In genomic region chr14:91649930-91650329, GRCh38 we compare ENCODE assay signal across 8 cellular contexts.
A peak's percentile ranks its signal among the peaks of the same experiment; 100 is the strongest.
DNase-seq lines count a peak whose midpoint lies in the region; ATAC-seq and TF ChIP-seq lines count a peak whose summit lies in the region.

No MANE protein-coding gene starts in this region.

- no peak overlapping the region for H4K8ac ChIP-seq in mesendoderm (ENCODE audit: low read depth, low read length)

- no peaks in the 10 kb centered on the region for H3K9me3 ChIP-seq in colonic mucosa

- H3K27ac ChIP-seq in colonic mucosa (no peak overlapping the region), mesendoderm (ENCODE audit: low read depth, low read length) (no peak overlapping the region)

- ATAC-seq in HG03460 (IDR thresholded peaks at IDR 0.05; ENCODE audit: unreplicated experiment) (no peak), HG02840 (IDR thresholded peaks at IDR 0.05; ENCODE audit: low FRiP score, unreplicated experiment) (no peak)

- intact Hi-C loops in colonic mucosa (cut with DNase I), result loop anchor here (5.0 kb wide), 1 partner anchor 252 kb away; no protein-coding TSS in a partner anchor

- no peaks in the 10 kb centered on the region for H3K36me3 ChIP-seq in colonic mucosa
- H3K36me3 ChIP-seq in mesendoderm (ENCODE audit: control insufficient read depth, insufficient read depth, low read length), result no peaks in the 10 kb centered on the region

- H3K4me3 ChIP-seq in colonic mucosa (no peak overlapping the region), mesendoderm (ENCODE audit: low read length) (no peak overlapping the region)

- H3K56ac ChIP-seq in mesendoderm (ENCODE audit: low read length), result no peak overlapping the region

- H3K18ac ChIP-seq in mesendoderm (ENCODE audit: low read length), result no peak overlapping the region

- H3K79me1 ChIP-seq in mesendoderm (ENCODE audit: low read length), result no peaks in the 10 kb centered on the region

- TF ChIP-seq CTCF in colonic mucosa (IDR thresholded peaks at IDR 0.05), result peak; percentile 56

- no peak overlapping the region for H3K4me2 ChIP-seq in mesendoderm (ENCODE audit: low read length)

- no peak overlapping the region for H3K4ac ChIP-seq in mesendoderm (ENCODE audit: low read depth, low read length)

- in situ Hi-C loops in ACHN (cut with HindIII; ENCODE audit: low pct_ligation_motif_present, low pct_unique_long_range_greater_than_20kb, low sequenced_read_pairs), result no loop called here

- peak; percentile 33 for DNase-seq in ACHN
- peak; percentile 32 for DNase-seq in DMS53 treated with DMSO at 0.1 percent for 48 hours (lab: John Stamatoyannopoulos, UW; ENCODE audit: unreplicated experiment)
- DNase-seq in NCI-H1694 (lab: John Stamatoyannopoulos, UW), result peak; percentile 32
- DNase-seq in colonic mucosa, result peak; percentile 22
- peak; percentile 25 for DNase-seq in mesendoderm
- DNase-seq in NCI-H187 treated with DMSO at 0.1 percent for 48 hours (lab: John Stamatoyannopoulos, UW), result no peak

- H2BK5ac ChIP-seq in mesendoderm (ENCODE audit: low read length), result no peak overlapping the region

- no peak overlapping the region for H3K23ac ChIP-seq in mesendoderm (ENCODE audit: low read length)

- H3K27me3 ChIP-seq in colonic mucosa (no peaks in the 10 kb centered on the region), mesendoderm (ENCODE audit: insufficient read depth, low read length, poor library complexity) (no peaks in the 10 kb centered on the region)

- H3K79me2 ChIP-seq in mesendoderm (ENCODE audit: control insufficient read depth, insufficient read depth, low read length), result no peaks in the 10 kb centered on the region

- no peak overlapping the region for H2BK15ac ChIP-seq in mesendoderm (replicated peaks; ENCODE audit: low read depth)

- H2AK5ac ChIP-seq in mesendoderm (ENCODE audit: low read length), result no peak overlapping the region

- H3K9ac ChIP-seq in colonic mucosa (ENCODE audit: low read depth in 2 of 2, low read length in 2 of 2), result no peak overlapping the region
- no peak overlapping the region for H3K9ac ChIP-seq in mesendoderm (ENCODE audit: low read length)

- H3K4me1 ChIP-seq in colonic mucosa (no peaks in the 10 kb centered on the region), mesendoderm (ENCODE audit: control insufficient read depth, low read depth, low read length) (no peaks in the 10 kb centered on the region)

- no peak overlapping the region for H2BK120ac ChIP-seq in mesendoderm (ENCODE audit: low read depth, low read length)

- WGBS in mesendoderm (ENCODE audit: extremely low coverage, insufficient coverage, low lambda C conversion rate), result no CpG with 5 or more reads among the region's 2 CpGs

- H4K5ac ChIP-seq in mesendoderm (ENCODE audit: low read length), result no peak overlapping the region
